In the genomic region with DNA sequence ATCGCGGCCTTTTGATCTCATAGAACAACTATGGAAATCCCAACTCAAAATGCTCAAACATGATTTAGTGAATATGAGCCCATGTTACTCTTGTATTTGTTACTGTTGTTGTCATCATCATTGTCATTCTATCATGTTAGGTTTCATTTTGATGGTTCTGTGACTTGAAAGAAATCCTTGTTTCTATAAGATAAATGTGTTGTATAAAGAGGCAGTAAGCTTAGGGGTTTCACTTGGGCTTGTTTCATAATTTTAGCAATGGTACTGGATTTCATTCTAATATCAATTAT, we compare ENCODE assay signal across 25 cellular contexts. TPM values are rescaled to one million over a fixed set of nuclear protein-coding genes. Genes with fewer than 3 reads are reported as not detected.
DNase-seq lines count a peak whose midpoint lies in the region; ATAC-seq and TF ChIP-seq lines count a peak whose summit lies in the region.
"Had no signal": no experiment of that assay in that cellular context is flagged by ENCODE, and none has a peak within 500 bp of the region (broad histone marks: within the 10 kb centered on the region; RNA-seq: fewer than 3 reads in every experiment).

No MANE protein-coding gene starts in this region.

- H3K36me3 ChIP-seq in DND-41 (ENCODE audit: insufficient read depth, low read length): no peaks in the 10 kb centered on the region
- no peaks in the 10 kb centered on the region for H3K36me3 ChIP-seq in GM23248 (ENCODE audit: low read depth)
- H3K36me3 ChIP-seq: gastroesophageal sphincter, lower lobe of right lung, prostate gland, SJSA1, uterus had no signal

- H3K4me1 ChIP-seq in DND-41 (ENCODE audit: insufficient read depth, low read length) (peaks cover 45% of the 10 kb centered on the region), GM23248 (ENCODE audit: insufficient read depth) (no peaks in the 10 kb centered on the region)
- H3K4me1 ChIP-seq: prostate gland, SJSA1, uterus had no signal

- H3K27ac Mint-ChIP-seq in activated T-cell treated with anti-CD3 and anti-CD28 coated beads, Interleukin-2, amount 50 U/mL, for 24 hours: peak overlapping the region; percentile 90
- H3K27ac Mint-ChIP-seq in activated naive CD4-positive, alpha-beta T cell treated with anti-CD3 and anti-CD28 coated beads, Interleukin-2, amount 50 U/mL, for 72 hours: peak overlapping the region; percentile 88 to 97
- H3K27ac Mint-ChIP-seq in naive thymus-derived CD8-positive, alpha-beta T cell: peak overlapping the region in 9 of 10 donors; percentile 7 to 97 (median 86)
- H3K27ac Mint-ChIP-seq: activated B cell treated with CpG ODN at 0.5 μM for 24 hours, brain, endodermal cell, H9 had no signal

- H3K9me3 Mint-ChIP-seq in activated T-cell treated with anti-CD3 and anti-CD28 coated beads, Interleukin-2, amount 50 U/mL, for 24 hours: peaks cover 20% of the 10 kb centered on the region
- peaks cover 27 to 52% of the 10 kb centered on the region in 2 donors for H3K9me3 Mint-ChIP-seq in activated naive CD4-positive, alpha-beta T cell treated with anti-CD3 and anti-CD28 coated beads, Interleukin-2, amount 50 U/mL, for 72 hours
- peaks cover 0 to 17% (median 10%) of the 10 kb centered on the region in 9 donors for H3K9me3 Mint-ChIP-seq in naive thymus-derived CD8-positive, alpha-beta T cell

- H3K9ac ChIP-seq in DND-41 (ENCODE audit: low read depth, low read length): peak overlapping the region; percentile 57
- no peak overlapping the region for H3K9ac ChIP-seq in GM23248

- TF ChIP-seq CTCF in DND-41 (IDR thresholded peaks at IDR 0.05; ENCODE audit: borderline replicate concordance, extremely low read depth, low read length, poor library complexity, severe bottlenecking): no peak

- H3K4me3 ChIP-seq in DND-41 (ENCODE audit: low read depth in 1 of 2, low read length in 2 of 2): no peak overlapping the region
- no peak overlapping the region for H3K4me3 ChIP-seq in GM23248
- H3K4me3 ChIP-seq: gastroesophageal sphincter, lower lobe of right lung, prostate gland, SJSA1, testis, uterus had no signal

- H3K27ac ChIP-seq in DND-41 (ENCODE audit: low read length): peak overlapping the region; percentile 94
- H3K27ac ChIP-seq in GM23248: no peak overlapping the region
- H3K27ac ChIP-seq: gastroesophageal sphincter, prostate gland, SJSA1 had no signal

- no peak for DNase-seq in activated T-cell treated with anti-CD3 and anti-CD28 coated beads, Interleukin-2, amount 50 U/mL, for 24 hours
- no peak for DNase-seq in activated T-cell treated with anti-CD3 and anti-CD28 coated beads, Interleukin-2, amount 50 U/mL, for 48 hours
- DNase-seq in DND-41 (no peak), NCI-H1092 treated with DMSO at 0.1 percent for 48 hours (lab: John Stamatoyannopoulos, UW) (no peak), GM23248 (no peak), H4 (ENCODE audit: low spot score) (no peak)
- no peak for DNase-seq in activated naive CD4-positive, alpha-beta T cell treated with anti-CD3 and anti-CD28 coated beads, Interleukin-2, amount 50 U/mL, for 72 hours (ENCODE audit: low spot score in 2 of 2)
- no peak for DNase-seq in naive thymus-derived CD8-positive, alpha-beta T cell
- DNase-seq: ACHN, activated B cell treated with CpG ODN at 0.5 μM for 24 hours, C1 segment of cervical spinal cord, endodermal cell, H9, lower lobe of right lung, MM.1S, NCI-H1436, NCI-H2171, NCI-H524 treated with DMSO at 0.1 percent for 48 hours, testis, uterus had no signal

- H3K27me3 ChIP-seq in DND-41 (ENCODE audit: insufficient read depth, low read length, poor library complexity): no peaks in the 10 kb centered on the region
- no peaks in the 10 kb centered on the region for H3K27me3 ChIP-seq in GM23248 (replicated peaks; ENCODE audit: insufficient read depth)
- H3K27me3 ChIP-seq: gastroesophageal sphincter, SJSA1, testis, uterus had no signal

- H3K4me1 Mint-ChIP-seq in activated T-cell treated with anti-CD3 and anti-CD28 coated beads, Interleukin-2, amount 50 U/mL, for 24 hours (ENCODE audit: low read depth): peaks cover 72% of the 10 kb centered on the region
- H3K4me1 Mint-ChIP-seq in naive thymus-derived CD8-positive, alpha-beta T cell: peaks cover 24 to 66% (median 61%) of the 10 kb centered on the region in 4 donors
- H3K4me1 Mint-ChIP-seq: brain, H9 had no signal

- H3K4me3 Mint-ChIP-seq in activated T-cell treated with anti-CD3 and anti-CD28 coated beads, Interleukin-2, amount 50 U/mL, for 24 hours: peak overlapping the region; percentile 44
- peak overlapping the region in 8 of 10 donors; percentile 20 to 82 (median 80) for H3K4me3 Mint-ChIP-seq in naive thymus-derived CD8-positive, alpha-beta T cell
- H3K4me3 Mint-ChIP-seq: activated B cell treated with CpG ODN at 0.5 μM for 24 hours, brain, endodermal cell, H9 had no signal

- H3K36me3 Mint-ChIP-seq in activated T-cell treated with anti-CD3 and anti-CD28 coated beads, Interleukin-2, amount 50 U/mL, for 24 hours (ENCODE audit: low read depth): peaks cover 34% of the 10 kb centered on the region
- peaks cover 40 to 78% of the 10 kb centered on the region in 2 donors for H3K36me3 Mint-ChIP-seq in activated naive CD4-positive, alpha-beta T cell treated with anti-CD3 and anti-CD28 coated beads, Interleukin-2, amount 50 U/mL, for 72 hours
- peaks cover 0 to 14% (median 11%) of the 10 kb centered on the region in 3 donors for H3K36me3 Mint-ChIP-seq in naive thymus-derived CD8-positive, alpha-beta T cell
- H3K36me3 Mint-ChIP-seq: brain had no signal

- 92 to 97% methylated on average over 2 of the region's 2 CpGs for WGBS in GM23248 (ENCODE audit: low coverage in 1 of 2, low lambda C conversion rate in 2 of 2, missing lambda C conversion rate in 2 of 2), 2 experiments

- in situ Hi-C loops in GM23248 (cut with MboI): no loop called here

- H4K20me1 ChIP-seq in DND-41 (ENCODE audit: insufficient read depth, low read length) (no peaks in the 10 kb centered on the region), GM23248 (ENCODE audit: insufficient read depth) (no peaks in the 10 kb centered on the region)

- H3K4me2 ChIP-seq in DND-41 (ENCODE audit: insufficient read depth, low read length) (0 out of 2 replicates have a peak overlapping the region, but pooled peaks have one; percentile 61), GM23248 (ENCODE audit: unreplicated experiment) (no peak overlapping the region)

- H2AFZ ChIP-seq in DND-41 (ENCODE audit: low read depth, low read length) (no peak overlapping the region), GM23248 (no peak overlapping the region)

- ATAC-seq in DND-41 (ENCODE audit: insufficient read depth, low read depth): no peak
- peak in 1 of 2 donors; percentile 71 for ATAC-seq in activated naive CD4-positive, alpha-beta T cell treated with anti-CD3 and anti-CD28 coated beads, Interleukin-2, amount 50 U/mL, for 72 hours
- no peak for ATAC-seq in naive thymus-derived CD8-positive, alpha-beta T cell
- ATAC-seq: gastroesophageal sphincter, lower lobe of right lung had no signal

- H3K79me2 ChIP-seq in DND-41 (ENCODE audit: insufficient read depth, low read length) (no peaks in the 10 kb centered on the region), GM23248 (ENCODE audit: insufficient read depth) (no peaks in the 10 kb centered on the region)

- no peaks in the 10 kb centered on the region for H3K27me3 Mint-ChIP-seq in activated T-cell treated with anti-CD3 and anti-CD28 coated beads, Interleukin-2, amount 50 U/mL, for 24 hours
- H3K27me3 Mint-ChIP-seq in naive thymus-derived CD8-positive, alpha-beta T cell: no peaks in the 10 kb centered on the region
- H3K27me3 Mint-ChIP-seq: activated B cell treated with CpG ODN at 0.5 μM for 24 hours, IgD-negative memory B cell had no signal

- no peaks in the 10 kb centered on the region for H3F3A ChIP-seq in GM23248 (ENCODE audit: insufficient read depth)

- no peaks in the 10 kb centered on the region for H3K9me2 ChIP-seq in GM23248 (ENCODE audit: insufficient read depth)

- H3K9me3 ChIP-seq in DND-41 (ENCODE audit: insufficient read depth, low read length, severe bottlenecking) (peaks cover 13% of the 10 kb centered on the region), GM23248 (ENCODE audit: low read depth) (no peaks in the 10 kb centered on the region)
- H3K9me3 ChIP-seq: gastroesophageal sphincter, prostate gland, SJSA1, testis, uterus had no signal

- POLR2A ChIA-PET in naive thymus-derived CD8-positive, alpha-beta T cell (lab: Charles Lee): interaction anchor here (1.1 kb wide), 1 partner anchor 16 kb away, joined by 4 read pairs; no protein-coding TSS in a partner anchor

RNA-seq across cellular contexts. Expression of a gene that starts 15.3 kb away (rescaled TPM):
- 100 to 1,000 TPM in 1 of 2 donors, 10 to 100 TPM in 1; 86.8 to 151 TPM for total RNA-seq in activated naive CD4-positive, alpha-beta T cell treated with anti-CD3 and anti-CD28 coated beads, Interleukin-2, amount 50 U/mL, for 72 hours
- 10 to 100 TPM; 19.9 to 22.2 TPM for total RNA-seq in naive thymus-derived CD8-positive, alpha-beta T cell
- polyA plus RNA-seq in naive thymus-derived CD8-positive, alpha-beta T cell: 10 to 100 TPM; 24.6 to 51.9 (median 48.7) TPM
- 0.43 and 2.0 TPM in 2 replicates for total RNA-seq in GM23248 (2014; rRNA removed; shearing (Covaris generic))
- 1.2 and 1.3 TPM in 2 replicates for polyA plus RNA-seq in GM23248 (2016; fragmentation: Nextera tagmentation; extraction: Ambion mirVana)
- 0.25 TPM in 1 of 2 replicates, not detected in the other for total RNA-seq in H4 (2014; rRNA removed; shearing (Covaris generic))
- total RNA-seq: endodermal cell, H9 had no signal
